In genomic region chr14:23882884-23883283, GRCh38 we compare ENCODE assay signal across 28 cellular contexts.
"Had no signal": no experiment of that assay in that cellular context is flagged by ENCODE, and none has a peak within 500 bp of the region (broad histone marks: within the 10 kb centered on the region; RNA-seq: fewer than 3 reads in every experiment).

No MANE protein-coding gene starts in this region.

- H3K4me1 ChIP-seq: gastrocnemius medialis, heart right ventricle, left lung, parathyroid adenoma, thyroid gland, vagina had no signal

- H2AFZ ChIP-seq: parathyroid adenoma had no signal

- H3K27ac Mint-ChIP-seq: effector memory CD8-positive, alpha-beta T cell; progenitor cell of endocrine pancreas had no signal

- H3K4me2 ChIP-seq: smooth muscle cell had no signal

- H3K4me3 Mint-ChIP-seq: effector memory CD8-positive, alpha-beta T cell; naive thymus-derived CD4-positive, alpha-beta T cell; nephron had no signal

- H3K27me3 ChIP-seq: gastrocnemius medialis, left lung, neutrophil, stomach, thyroid gland, vagina had no signal

- ATAC-seq: effector memory CD8-positive, alpha-beta T cell; gastrocnemius medialis; heart right ventricle; left cardiac atrium; left lung; naive thymus-derived CD4-positive, alpha-beta T cell; sciatic nerve had no signal

- H3K9me3 Mint-ChIP-seq: effector memory CD8-positive, alpha-beta T cell had no signal

- H3K79me2 ChIP-seq: parathyroid adenoma had no signal

- H3K36me3 ChIP-seq: gastrocnemius medialis, heart right ventricle, left lung, neutrophil, stomach, thyroid gland, vagina had no signal

- H3K9ac ChIP-seq: parathyroid adenoma had no signal

- FAIRE-seq: endometrium, islet of Langerhans had no signal

- H3K27me3 Mint-ChIP-seq: progenitor cell of endocrine pancreas had no signal

- H3K27ac ChIP-seq: gastrocnemius medialis, heart right ventricle, left lung, neutrophil, parathyroid adenoma, thyroid gland, vagina had no signal

- DNase-seq: cortex of kidney; effector memory CD8-positive, alpha-beta T cell; erythroblast; gastrocnemius medialis; heart right ventricle; hippocampal formation; left cardiac atrium; left lung; mesendoderm; midbrain; naive thymus-derived CD4-positive, alpha-beta T cell; stimulated activated CD4-positive, alpha-beta T cell treated with anti-CD3 and anti-CD28 coated beads, Interleukin-12 subunit alpha, Interleukin-12 subunit beta, amount 100 ng/mL, for 4 hours; stimulated activated CD4-positive, alpha-beta T cell treated with anti-CD3 and anti-CD28 coated beads, Interleukin-1b, Interleukin-23, amount 100 ng/mL, for 48 hours; stimulated activated CD4-positive, alpha-beta T cell treated with anti-CD3 and anti-CD28 coated beads, Interleukin-4, amount 100 ng/mL, for 1 hour; stimulated activated CD8-positive, alpha-beta memory T cell treated with anti-CD3 and anti-CD28 coated beads, Interleukin-4, amount 100 ng/mL, for 48 hours; stimulated activated naive CD4-positive, alpha-beta T cell treated with Interleukin-2 at 50 U/mL for 16 hours; stomach; thyroid gland; trophoblast cell had no signal

- H3K9me3 ChIP-seq: gastrocnemius medialis, neutrophil, thyroid gland, vagina had no signal

- H3K4me1 Mint-ChIP-seq: naive thymus-derived CD4-positive, alpha-beta T cell had no signal

- H3K4me3 ChIP-seq: gastrocnemius medialis, heart right ventricle, left lung, smooth muscle cell, stomach, thyroid gland, vagina had no signal
